In the genomic region with DNA sequence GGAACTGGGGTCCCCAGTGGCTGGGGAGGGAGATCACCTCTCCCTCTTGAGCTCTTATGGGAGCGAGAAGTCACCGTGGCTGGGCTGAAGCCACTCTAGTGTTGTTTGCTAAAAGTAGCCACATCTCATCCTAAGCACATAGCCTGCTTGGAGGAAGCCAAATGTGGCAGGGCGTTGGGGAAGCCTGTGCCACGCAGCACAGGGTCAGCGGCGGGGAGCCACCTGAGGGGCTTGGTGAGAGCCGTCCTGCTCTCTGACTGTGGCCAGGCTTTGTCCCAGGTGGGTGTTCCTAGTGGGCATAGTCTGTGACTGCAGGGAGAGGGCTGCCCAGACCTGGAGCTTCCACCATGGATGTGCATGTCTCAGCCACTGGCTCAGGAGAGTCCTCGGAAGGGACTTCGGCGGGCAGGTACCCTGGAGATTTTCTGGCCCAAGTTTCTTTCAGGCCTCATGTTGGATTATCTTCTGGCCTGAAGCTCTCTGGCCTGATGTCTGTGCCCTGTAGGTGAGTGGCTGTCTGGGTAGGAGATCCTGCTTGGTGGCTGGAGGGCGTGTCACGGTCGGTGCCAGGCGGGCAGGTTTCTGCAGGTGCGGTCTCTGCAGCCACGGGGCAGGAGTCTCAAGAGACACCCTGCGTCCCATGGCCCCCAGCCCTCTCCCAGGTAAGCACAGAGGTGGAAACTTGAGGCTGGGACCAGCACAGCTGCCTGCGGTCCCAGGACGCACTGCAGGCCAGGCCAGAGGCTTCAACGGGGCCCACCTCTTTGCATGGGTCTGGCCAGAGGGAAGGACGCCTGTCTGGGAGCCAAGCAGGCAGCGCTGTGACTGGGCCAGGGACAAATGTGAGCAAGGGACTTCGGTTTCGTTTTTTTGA, we compare ENCODE assay signal across 2 cellular contexts.
TF ChIP-seq lines count a peak whose summit lies in the region.

No MANE protein-coding gene starts in this region.

TF ChIP-seq in GM23338, 12 proteins besides CTCF, POLR2A, EP300 and RAD21 (continues in another document):
- TF ChIP-seq ZNF462 (CRISPR knock-in tag; IDR thresholded peaks at IDR 0.05): no peak
- TF ChIP-seq CREB1 (CRISPR knock-in tag; IDR thresholded peaks at IDR 0.05; ENCODE audit: low read depth): no peak
- TF ChIP-seq, protein P1, sequence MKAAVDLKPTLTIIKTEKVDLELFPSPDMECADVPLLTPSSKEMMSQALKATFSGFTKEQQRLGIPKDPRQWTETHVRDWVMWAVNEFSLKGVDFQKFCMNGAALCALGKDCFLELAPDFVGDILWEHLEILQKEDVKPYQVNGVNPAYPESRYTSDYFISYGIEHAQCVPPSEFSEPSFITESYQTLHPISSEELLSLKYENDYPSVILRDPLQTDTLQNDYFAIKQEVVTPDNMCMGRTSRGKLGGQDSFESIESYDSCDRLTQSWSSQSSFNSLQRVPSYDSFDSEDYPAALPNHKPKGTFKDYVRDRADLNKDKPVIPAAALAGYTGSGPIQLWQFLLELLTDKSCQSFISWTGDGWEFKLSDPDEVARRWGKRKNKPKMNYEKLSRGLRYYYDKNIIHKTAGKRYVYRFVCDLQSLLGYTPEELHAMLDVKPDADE (IDR thresholded peaks at IDR 0.05): no peak
- TF ChIP-seq JUNB (IDR thresholded peaks at IDR 0.05; ENCODE audit: unreplicated experiment): no peak
- no peak for TF ChIP-seq NANOG (IDR thresholded peaks at IDR 0.05; ENCODE audit: borderline replicate concordance)
- TF ChIP-seq POLR2AphosphoS5 (IDR thresholded peaks at IDR 0.05; ENCODE audit: low read depth): no peak
- TF ChIP-seq EZH2phosphoT487 (IDR thresholded peaks at IDR 0.05; ENCODE audit: unreplicated experiment): no peak
- no peak for TF ChIP-seq EZH2 (IDR thresholded peaks at IDR 0.05; ENCODE audit: low read depth, unreplicated experiment)
- no peak for TF ChIP-seq ZNF114 (CRISPR knock-in tag; IDR thresholded peaks at IDR 0.05)
- no peak for TF ChIP-seq STAT1 (IDR thresholded peaks at IDR 0.05; ENCODE audit: unreplicated experiment)
- no peak for TF ChIP-seq ZNF331 (CRISPR knock-in tag; IDR thresholded peaks at IDR 0.05; ENCODE audit: low read depth)

TF ChIP-seq in HepG2, 621 proteins besides CTCF, POLR2A, EP300 and RAD21:
- no peak for TF ChIP-seq ZBTB44 (CRISPR knock-in tag; IDR thresholded peaks at IDR 0.05)
- TF ChIP-seq SALL1 (CRISPR knock-in tag; IDR thresholded peaks at IDR 0.05): no peak
- no peak for TF ChIP-seq ELF3 (CRISPR knock-in tag; IDR thresholded peaks at IDR 0.05)
- TF ChIP-seq FOXP1 (IDR thresholded peaks at IDR 0.05): no peak
- TF ChIP-seq FOXP1 (CRISPR knock-in tag; IDR thresholded peaks at IDR 0.05): no peak
- TF ChIP-seq HNF1B (CRISPR knock-in tag; IDR thresholded peaks at IDR 0.05): no peak
- no peak for TF ChIP-seq ARNTL (CRISPR knock-in tag; IDR thresholded peaks at IDR 0.05)
- no peak for TF ChIP-seq BRF2 (CRISPR knock-in tag; IDR thresholded peaks at IDR 0.05)
- TF ChIP-seq SKIL (CRISPR knock-in tag; IDR thresholded peaks at IDR 0.05; ENCODE audit: borderline replicate concordance): no peak
- TF ChIP-seq, protein P2, sequence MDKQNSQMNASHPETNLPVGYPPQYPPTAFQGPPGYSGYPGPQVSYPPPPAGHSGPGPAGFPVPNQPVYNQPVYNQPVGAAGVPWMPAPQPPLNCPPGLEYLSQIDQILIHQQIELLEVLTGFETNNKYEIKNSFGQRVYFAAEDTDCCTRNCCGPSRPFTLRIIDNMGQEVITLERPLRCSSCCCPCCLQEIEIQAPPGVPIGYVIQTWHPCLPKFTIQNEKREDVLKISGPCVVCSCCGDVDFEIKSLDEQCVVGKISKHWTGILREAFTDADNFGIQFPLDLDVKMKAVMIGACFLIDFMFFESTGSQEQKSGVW (CRISPR knock-in tag; IDR thresholded peaks at IDR 0.05; ENCODE audit: borderline replicate concordance): no peak
- no peak for TF ChIP-seq WIZ (CRISPR knock-in tag; IDR thresholded peaks at IDR 0.05)
- no peak for TF ChIP-seq ZNF598 (CRISPR knock-in tag; IDR thresholded peaks at IDR 0.05; ENCODE audit: borderline replicate concordance)
